Comparison of ENCODE assay signal across 14 cellular contexts in the genomic region with DNA sequence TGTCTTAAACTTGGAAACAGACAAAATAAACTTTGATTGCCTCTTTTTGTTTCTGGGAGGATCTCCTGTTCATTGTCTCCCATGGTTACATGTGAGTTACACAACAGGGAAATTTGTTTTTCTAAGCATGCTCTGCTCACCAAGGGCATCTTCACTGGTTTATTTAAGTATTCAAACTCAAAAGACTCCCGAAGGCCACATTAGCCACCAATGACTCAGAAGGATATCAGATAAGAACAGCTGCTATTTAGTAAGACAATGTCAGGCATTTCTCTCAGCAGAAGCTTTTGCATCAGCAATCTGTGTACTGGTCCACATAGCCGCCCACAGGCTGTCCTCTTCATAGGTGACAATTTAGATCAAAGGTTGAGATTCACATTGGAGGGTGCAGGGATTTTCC. TPM values are rescaled to one million over a fixed set of nuclear protein-coding genes. Genes with fewer than 3 reads are reported as not detected.
A peak's percentile ranks its signal among the peaks of the same experiment; 100 is the strongest.
DNase-seq lines count a peak whose midpoint lies in the region; ATAC-seq and TF ChIP-seq lines count a peak whose summit lies in the region.
"Had no signal": no experiment of that assay in that cellular context is flagged by ENCODE, and none has a peak within 500 bp of the region (broad histone marks: within the 10 kb centered on the region; RNA-seq: fewer than 3 reads in every experiment).

No MANE protein-coding gene starts in this region.

- H3K4me3 ChIP-seq in AG04450 (ENCODE audit: low read depth, low read length) (no peak overlapping the region), cardiac fibroblast (replicated peaks in 1 of 2; ENCODE audit: low read depth in 2 of 2, low read length in 2 of 2) (no peak overlapping the region)
- H3K4me3 ChIP-seq: HAP-1 had no signal

- ATAC-seq in HG02981 (IDR thresholded peaks at IDR 0.05; ENCODE audit: unreplicated experiment) (no peak), HG03520 (IDR thresholded peaks at IDR 0.05; ENCODE audit: unreplicated experiment) (no peak)
- ATAC-seq: WTC11 had no signal

- POLR2A ChIA-PET in AG04450 (lab: Yijun Ruan, JAX), result interaction anchor here (1.6 kb wide), 1 partner anchor 118 kb away, joined by 4 read pairs; the partner anchor contains the start of gene TCAF1

- H3K4me1 Mint-ChIP-seq in activated T-cell treated with anti-CD3 and anti-CD28 coated beads, Interleukin-2, amount 50 U/mL, for 24 hours (ENCODE audit: low read depth), result no peaks in the 10 kb centered on the region
- H3K4me1 Mint-ChIP-seq: activated naive CD8-positive, alpha-beta T cell treated with anti-CD3 and anti-CD28 coated beads, Interleukin-2, amount 10 ng/mL, durations not matched to agents 7 days and 5 days; CD4-positive, CD25-positive, alpha-beta regulatory T cell had no signal

- no peak overlapping the region for H3K4me3 Mint-ChIP-seq in activated T-cell treated with anti-CD3 and anti-CD28 coated beads, Interleukin-2, amount 50 U/mL, for 24 hours
- H3K4me3 Mint-ChIP-seq: activated naive CD8-positive, alpha-beta T cell treated with anti-CD3 and anti-CD28 coated beads, Interleukin-2, amount 10 ng/mL, durations not matched to agents 7 days and 5 days; CD4-positive, CD25-positive, alpha-beta regulatory T cell; WTC11 had no signal

- CTCF ChIA-PET in AG04450 (lab: Charles Lee), result interaction anchor here (0.6 to 1.7 kb wide), 3 partner anchors 118 to 283 kb away, joined by 3 to 8 read pairs (median 3); no protein-coding TSS in a partner anchor

- TF ChIP-seq CTCF in AG04450 (IDR thresholded peaks at IDR 0.05; ENCODE audit: low read depth, low read length) (no peak), cardiac fibroblast (IDR thresholded peaks at IDR 0.05; ENCODE audit: low read depth, low read length) (peak; percentile 2)

- no peaks in the 10 kb centered on the region for H3K9me3 ChIP-seq in AG04450 (ENCODE audit: control insufficient read depth, insufficient read depth, low read length)
- H3K9me3 ChIP-seq: HAP-1 had no signal

- H3K27me3 ChIP-seq in AG04450 (ENCODE audit: control insufficient read depth, insufficient read depth, low read length), result no peaks in the 10 kb centered on the region

- peaks cover 11% of the 10 kb centered on the region for H3K27me3 Mint-ChIP-seq in activated T-cell treated with anti-CD3 and anti-CD28 coated beads, Interleukin-2, amount 50 U/mL, for 24 hours

- no peaks in the 10 kb centered on the region for H3K9me3 Mint-ChIP-seq in activated T-cell treated with anti-CD3 and anti-CD28 coated beads, Interleukin-2, amount 50 U/mL, for 24 hours
- H3K9me3 Mint-ChIP-seq: activated naive CD8-positive, alpha-beta T cell treated with anti-CD3 and anti-CD28 coated beads, Interleukin-2, amount 10 ng/mL, durations not matched to agents 7 days and 5 days had no signal

- peak; percentile 62 for DNase-seq in AG04450 (ENCODE audit: low read depth, low spot score)
- DNase-seq in HT1080 (ENCODE audit: low read depth), result peak; percentile 61
- peak; percentile 94 to 97 for DNase-seq in cardiac fibroblast (ENCODE audit: low read depth in 2 of 2)
- peak; percentile 11 for DNase-seq in left kidney (ENCODE audit: low read depth, low spot score)
- DNase-seq in activated T-cell treated with anti-CD3 and anti-CD28 coated beads, Interleukin-2, amount 50 U/mL, for 24 hours, result no peak
- no peak for DNase-seq in activated gamma-delta T cell treated with Interleukin-2 at 50 U/mL for 16 hours
- DNase-seq: activated naive CD8-positive, alpha-beta T cell treated with anti-CD3 and anti-CD28 coated beads, Interleukin-2, amount 10 ng/mL, durations not matched to agents 7 days and 5 days; CD4-positive, CD25-positive, alpha-beta regulatory T cell; NCI-H82; posterior cingulate gyrus had no signal

- H3K27ac Mint-ChIP-seq in activated T-cell treated with anti-CD3 and anti-CD28 coated beads, Interleukin-2, amount 50 U/mL, for 24 hours, result no peak overlapping the region
- H3K27ac Mint-ChIP-seq: activated naive CD8-positive, alpha-beta T cell treated with anti-CD3 and anti-CD28 coated beads, Interleukin-2, amount 10 ng/mL, durations not matched to agents 7 days and 5 days; CD4-positive, CD25-positive, alpha-beta regulatory T cell; WTC11 had no signal

- H3K36me3 Mint-ChIP-seq in activated T-cell treated with anti-CD3 and anti-CD28 coated beads, Interleukin-2, amount 50 U/mL, for 24 hours (ENCODE audit: low read depth), result no peaks in the 10 kb centered on the region
- H3K36me3 Mint-ChIP-seq: activated naive CD8-positive, alpha-beta T cell treated with anti-CD3 and anti-CD28 coated beads, Interleukin-2, amount 10 ng/mL, durations not matched to agents 7 days and 5 days; CD4-positive, CD25-positive, alpha-beta regulatory T cell; WTC11 had no signal

- H3K27ac ChIP-seq in AG04450 (ENCODE audit: low read depth, low read length), result no peak overlapping the region

RNA-seq across cellular contexts. Expression of gene OR6B1, which starts 19.3 kb away (rescaled TPM):
- polyA plus RNA-seq in AG04450 (2011; rRNA removed), result not detected in 2 replicates
- not detected in 2 replicates for polyA minus RNA-seq in AG04450 (2011; rRNA and poly(A)+ RNA removed)
- total RNA-seq in HT1080 (2014; rRNA removed; shearing (Covaris generic)), result not detected in 2 replicates
- not detected in 2 replicates for polyA plus RNA-seq in HT1080 (2015; cell fraction: cytosol; rRNA removed)
- polyA plus RNA-seq in HT1080 (2015; cell fraction: nucleus; rRNA removed), result not detected in 2 replicates
- total RNA-seq: activated naive CD8-positive, alpha-beta T cell treated with anti-CD3 and anti-CD28 coated beads, Interleukin-2, amount 10 ng/mL, durations not matched to agents 7 days and 5 days; CD4-positive, CD25-positive, alpha-beta regulatory T cell; WTC11 had no signal
- polyA plus RNA-seq: CD4-positive, CD25-positive, alpha-beta regulatory T cell had no signal

RNA-seq across cellular contexts. Expression of gene OR2A5, which starts 29.3 kb away (rescaled TPM):
- not detected in 2 replicates for polyA plus RNA-seq in AG04450 (2011; rRNA removed)
- not detected in 2 replicates for polyA minus RNA-seq in AG04450 (2011; rRNA and poly(A)+ RNA removed)
- total RNA-seq in HT1080 (2014; rRNA removed; shearing (Covaris generic)), result not detected in 2 replicates
- polyA plus RNA-seq in HT1080 (2015; cell fraction: cytosol; rRNA removed), result not detected in 2 replicates
- polyA plus RNA-seq in HT1080 (2015; cell fraction: nucleus; rRNA removed), result not detected in 2 replicates
- total RNA-seq: activated naive CD8-positive, alpha-beta T cell treated with anti-CD3 and anti-CD28 coated beads, Interleukin-2, amount 10 ng/mL, durations not matched to agents 7 days and 5 days; CD4-positive, CD25-positive, alpha-beta regulatory T cell; WTC11 had no signal
- polyA plus RNA-seq: CD4-positive, CD25-positive, alpha-beta regulatory T cell had no signal

RNA-seq across cellular contexts. Expression of gene OR2A25, which starts 50.2 kb away (rescaled TPM):
- not detected in 2 replicates for polyA plus RNA-seq in AG04450 (2011; rRNA removed)
- polyA minus RNA-seq in AG04450 (2011; rRNA and poly(A)+ RNA removed), result not detected in 2 replicates
- not detected in 2 replicates for total RNA-seq in HT1080 (2014; rRNA removed; shearing (Covaris generic))
- polyA plus RNA-seq in HT1080 (2015; cell fraction: cytosol; rRNA removed), result not detected in 2 replicates
- polyA plus RNA-seq in HT1080 (2015; cell fraction: nucleus; rRNA removed), result not detected in 2 replicates
- total RNA-seq: activated naive CD8-positive, alpha-beta T cell treated with anti-CD3 and anti-CD28 coated beads, Interleukin-2, amount 10 ng/mL, durations not matched to agents 7 days and 5 days; CD4-positive, CD25-positive, alpha-beta regulatory T cell; WTC11 had no signal
- polyA plus RNA-seq: CD4-positive, CD25-positive, alpha-beta regulatory T cell had no signal

Comparison
In these comparisons a context has a peak if more than half of its experiments do, and no peak if none do; other contexts are left out.
1. DNase-seq: peak in AG04450 (single experiment), HT1080 (single experiment), cardiac fibroblast (2 of 2) and left kidney (single experiment); none in activated T-cell treated with anti-CD3 and anti-CD28 coated beads, Interleukin-2, amount 50 U/mL, for 24 hours (single experiment) and activated gamma-delta T cell treated with Interleukin-2 at 50 U/mL for 16 hours (single experiment).